Comparison of ENCODE assay signal across 8 cellular contexts in the genomic region with DNA sequence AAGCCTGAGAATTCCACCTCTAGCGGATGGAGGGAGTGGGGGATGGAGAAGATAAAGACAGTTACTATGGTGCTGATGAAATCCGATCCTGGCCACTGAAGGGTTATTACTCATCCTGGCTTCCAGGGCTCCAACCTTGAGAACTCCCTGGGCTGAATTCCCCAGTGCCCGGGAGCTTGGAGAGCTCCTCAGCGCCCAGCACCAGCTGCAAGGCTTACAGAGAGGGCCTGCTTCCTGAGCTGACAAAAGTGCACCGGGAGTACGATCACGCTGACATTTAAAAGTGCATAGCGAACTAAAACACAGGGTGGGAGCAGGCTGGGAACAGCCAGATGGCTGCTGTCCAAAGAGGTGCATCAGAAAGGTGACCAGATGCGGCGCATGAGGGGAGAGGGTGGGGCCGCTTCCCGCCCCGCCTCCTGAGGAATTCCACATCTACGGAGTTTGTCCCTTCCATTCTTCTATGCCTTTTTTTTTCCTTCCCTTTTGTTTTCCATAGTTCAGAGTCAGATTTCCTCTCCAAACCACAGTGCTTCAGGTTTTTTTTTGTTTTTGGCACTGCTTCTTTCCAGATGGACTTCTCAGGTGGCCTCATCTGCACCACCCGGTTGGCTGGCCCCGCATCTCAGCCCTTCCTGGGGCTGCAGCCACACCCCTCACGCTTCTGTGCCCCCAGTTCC.
DNase-seq lines count a peak whose midpoint lies in the region; ATAC-seq and TF ChIP-seq lines count a peak whose summit lies in the region.

No MANE protein-coding gene starts in this region.

- H3K4me1 ChIP-seq in SJCRH30 (peaks cover 9% of the 10 kb centered on the region), prostate gland (replicated peaks) (peaks cover 3% of the 10 kb centered on the region)

- DNase-seq in HuH-7.5 (ENCODE audit: low spot score) = peak; percentile 34
- DNase-seq in SJCRH30 = peak; percentile 85 to 91
- DNase-seq in glomerular visceral epithelial cell (ENCODE audit: extremely low spot score) = peak; percentile 89
- peak; percentile 28 for DNase-seq in prostate gland (ENCODE audit: low spot score)
- no peak for DNase-seq in activated CD4-positive, alpha-beta T cell treated with anti-CD3 and anti-CD28 coated beads for 48 hours
- DNase-seq in NAMALWA (ENCODE audit: low spot score) = no peak

- no peak for TF ChIP-seq CTCF in prostate gland (IDR thresholded peaks at IDR 0.05)

- H3K9me3 ChIP-seq in SJCRH30 (replicated peaks) (no peaks in the 10 kb centered on the region), prostate gland (no peaks in the 10 kb centered on the region)

- WGBS in prostate gland = 5% methylated on average over 17 of the region's 17 CpGs

- H3K4me3 ChIP-seq in SJCRH30 (peak overlapping the region; percentile 42), prostate gland (no peak overlapping the region)

- intact Hi-C loops in prostate gland (cut with DNase I) = no loop called here

- no peak for TF ChIP-seq POLR2A in prostate gland (IDR thresholded peaks at IDR 0.05)

- ATAC-seq in HG02973 (IDR thresholded peaks at IDR 0.05; ENCODE audit: unreplicated experiment) = no peak
- ATAC-seq in GM19463 (IDR thresholded peaks at IDR 0.05; ENCODE audit: unreplicated experiment) = no peak

- H3K36me3 ChIP-seq in SJCRH30 = no peaks in the 10 kb centered on the region
- no peaks in the 10 kb centered on the region for H3K36me3 ChIP-seq in prostate gland

- H3K27ac ChIP-seq in SJCRH30 (peak overlapping the region; percentile 33; the same call in 1 of the 2 replicates), prostate gland (peak overlapping the region; percentile 66 to 73)

- H3K27me3 ChIP-seq in SJCRH30 = no peaks in the 10 kb centered on the region
- no peaks in the 10 kb centered on the region for H3K27me3 ChIP-seq in prostate gland (replicated peaks; ENCODE audit: insufficient read depth)

Comparison
In these comparisons a context has a peak if more than half of its experiments do, and no peak if none do; other contexts are left out.
1. DNase-seq: peak in HuH-7.5 (single experiment), SJCRH30 (2 of 2), glomerular visceral epithelial cell (single experiment) and prostate gland (single experiment); none in activated CD4-positive, alpha-beta T cell treated with anti-CD3 and anti-CD28 coated beads for 48 hours (single experiment) and NAMALWA (single experiment).